ENCODE assay signal across 18 cellular contexts in genomic region chr3:31288224-31288623, GRCh38.
A peak's percentile ranks its signal among the peaks of the same experiment; 100 is the strongest.
DNase-seq lines count a peak whose midpoint lies in the region; ATAC-seq and TF ChIP-seq lines count a peak whose summit lies in the region.
"Had no signal": no experiment of that assay in that cellular context is flagged by ENCODE, and none has a peak within 500 bp of the region (broad histone marks: within the 10 kb centered on the region; RNA-seq: fewer than 3 reads in every experiment).

No MANE protein-coding gene starts in this region.

- peaks cover 49% of the 10 kb centered on the region for H3K4me1 Mint-ChIP-seq in activated CD4-positive, alpha-beta memory T cell treated with anti-CD3 and anti-CD28 coated beads, Interleukin-2, amount 10 ng/mL, durations not matched to agents 7 days and 5 days
- H3K4me1 Mint-ChIP-seq in activated CD4-positive, alpha-beta memory T cell treated with anti-CD3 and anti-CD28 coated beads for 36 hours (ENCODE audit: low read depth) = peaks cover 24% of the 10 kb centered on the region

- H3K4ac ChIP-seq in mesendoderm (ENCODE audit: low read depth, low read length) = no peak overlapping the region

- H3K56ac ChIP-seq in mesendoderm (ENCODE audit: low read length) = no peak overlapping the region

- POLR2A ChIA-PET in activated CD4-positive, alpha-beta memory T cell treated with anti-CD3 and anti-CD28 coated beads, Interleukin-2, amount 10 ng/mL, durations not matched to agents 7 days and 5 days (lab: Charles Lee) = interaction anchor here (0.6 to 1.9 kb wide), 9 partner anchors 10 to 245 kb away, joined by 3 to 16 read pairs (median 3); partner anchors contain the start of gene STT3B
- POLR2A ChIA-PET in activated CD4-positive, alpha-beta memory T cell treated with anti-CD3 and anti-CD28 coated beads for 36 hours (lab: Charles Lee) = no interaction called here

- CTCF ChIA-PET in activated CD4-positive, alpha-beta memory T cell treated with anti-CD3 and anti-CD28 coated beads, Interleukin-2, amount 10 ng/mL, durations not matched to agents 7 days and 5 days (lab: Charles Lee) = no interaction called here
- CTCF ChIA-PET in activated CD4-positive, alpha-beta memory T cell treated with anti-CD3 and anti-CD28 coated beads for 36 hours (lab: Charles Lee) = no interaction called here

- H3K4me3 Mint-ChIP-seq in activated CD4-positive, alpha-beta memory T cell treated with anti-CD3 and anti-CD28 coated beads, Interleukin-2, amount 10 ng/mL, durations not matched to agents 7 days and 5 days = peak overlapping the region; percentile 52
- H3K4me3 Mint-ChIP-seq in activated CD4-positive, alpha-beta memory T cell treated with anti-CD3 and anti-CD28 coated beads for 36 hours = no peak overlapping the region
- H3K4me3 Mint-ChIP-seq: activated CD4-positive, alpha-beta T cell treated with anti-CD3 and anti-CD28 coated beads for 36 hours; naive B cell had no signal

- peaks cover 18% of the 10 kb centered on the region for H3K9me3 Mint-ChIP-seq in activated CD4-positive, alpha-beta memory T cell treated with anti-CD3 and anti-CD28 coated beads, Interleukin-2, amount 10 ng/mL, durations not matched to agents 7 days and 5 days
- H3K9me3 Mint-ChIP-seq in activated CD4-positive, alpha-beta memory T cell treated with anti-CD3 and anti-CD28 coated beads for 36 hours = no peaks in the 10 kb centered on the region

- ATAC-seq in RWPE2 (ENCODE audit: low read depth) (no peak), GM18868 (IDR thresholded peaks at IDR 0.05; ENCODE audit: unreplicated experiment) (no peak), GM21360 (IDR thresholded peaks at IDR 0.05; ENCODE audit: unreplicated experiment) (no peak)
- ATAC-seq: gastrocnemius medialis had no signal

- peaks cover 38% of the 10 kb centered on the region for H3K36me3 Mint-ChIP-seq in activated CD4-positive, alpha-beta memory T cell treated with anti-CD3 and anti-CD28 coated beads, Interleukin-2, amount 10 ng/mL, durations not matched to agents 7 days and 5 days (ENCODE audit: low read depth)
- H3K36me3 Mint-ChIP-seq in activated CD4-positive, alpha-beta memory T cell treated with anti-CD3 and anti-CD28 coated beads for 36 hours = no peaks in the 10 kb centered on the region
- H3K36me3 Mint-ChIP-seq: naive B cell had no signal

- intact Hi-C loops in activated CD4-positive, alpha-beta memory T cell treated with anti-CD3 and anti-CD28 coated beads for 36 hours (cut with micrococcal nuclease) = loop anchor here (5.0 kb wide), 1 partner anchor 36 kb away; no protein-coding TSS in a partner anchor

- H3K36me3 ChIP-seq in RWPE2 (ENCODE audit: low read depth) = no peaks in the 10 kb centered on the region
- H3K36me3 ChIP-seq in mesendoderm (ENCODE audit: control insufficient read depth, insufficient read depth, low read length) = no peaks in the 10 kb centered on the region
- H3K36me3 ChIP-seq: breast epithelium, gastrocnemius medialis, Peyer's patch, transverse colon had no signal

- H2AK5ac ChIP-seq in mesendoderm (ENCODE audit: low read length) = no peak overlapping the region

- H3K4me1 ChIP-seq in RWPE2 (ENCODE audit: insufficient read depth, poor library complexity, severe bottlenecking) (peaks cover 38% of the 10 kb centered on the region), mesendoderm (ENCODE audit: control insufficient read depth, low read depth, low read length) (no peaks in the 10 kb centered on the region)
- H3K4me1 ChIP-seq: breast epithelium, gastrocnemius medialis, Peyer's patch had no signal

- H3K27me3 ChIP-seq in RWPE2 (ENCODE audit: insufficient read depth, poor library complexity, severe bottlenecking) (no peaks in the 10 kb centered on the region), mesendoderm (ENCODE audit: insufficient read depth, low read length, poor library complexity) (no peaks in the 10 kb centered on the region)
- H3K27me3 ChIP-seq: breast epithelium, gastrocnemius medialis, Peyer's patch, transverse colon had no signal

- H3K27me3 Mint-ChIP-seq in activated CD4-positive, alpha-beta memory T cell treated with anti-CD3 and anti-CD28 coated beads, Interleukin-2, amount 10 ng/mL, durations not matched to agents 7 days and 5 days = no peaks in the 10 kb centered on the region
- no peaks in the 10 kb centered on the region for H3K27me3 Mint-ChIP-seq in activated CD4-positive, alpha-beta memory T cell treated with anti-CD3 and anti-CD28 coated beads for 36 hours
- H3K27me3 Mint-ChIP-seq: activated CD4-positive, alpha-beta T cell treated with anti-CD3 and anti-CD28 coated beads for 36 hours; naive B cell had no signal

- no peaks in the 10 kb centered on the region for H3K79me1 ChIP-seq in mesendoderm (ENCODE audit: low read length)

- no peak for DNase-seq in activated CD4-positive, alpha-beta memory T cell treated with anti-CD3 and anti-CD28 coated beads, Interleukin-2, amount 10 ng/mL, durations not matched to agents 7 days and 5 days
- DNase-seq in activated CD4-positive, alpha-beta memory T cell treated with anti-CD3 and anti-CD28 coated beads for 36 hours = no peak
- no peak for DNase-seq in RWPE2 (ENCODE audit: low spot score)
- no peak for DNase-seq in mesendoderm
- no peak for DNase-seq in central memory CD4-positive, alpha-beta T cell
- DNase-seq: gastrocnemius medialis, GOT3, naive B cell, NCI-H1436, NCI-H82 had no signal

- no peak overlapping the region for H3K4me2 ChIP-seq in mesendoderm (ENCODE audit: low read length)

- H3K79me2 ChIP-seq in mesendoderm (ENCODE audit: control insufficient read depth, insufficient read depth, low read length) = no peaks in the 10 kb centered on the region

- TF ChIP-seq CTCF in RWPE2 (IDR thresholded peaks at IDR 0.05; ENCODE audit: poor library complexity, severe bottlenecking) = no peak

- no peak overlapping the region for H4K5ac ChIP-seq in mesendoderm (ENCODE audit: low read length)

- WGBS in mesendoderm (ENCODE audit: extremely low coverage, insufficient coverage, low lambda C conversion rate) = no CpG with 5 or more reads among the region's 9 CpGs

- H2BK5ac ChIP-seq in mesendoderm (ENCODE audit: low read length) = no peak overlapping the region

- H3K27ac ChIP-seq in RWPE2 (ENCODE audit: poor library complexity, severe bottlenecking) (peak overlapping the region; percentile 56), mesendoderm (ENCODE audit: low read depth, low read length) (no peak overlapping the region), skin epidermis (peak overlapping the region in 11 of 21 experiments; percentile 14 to 76 (median 36))
- H3K27ac ChIP-seq: gastrocnemius medialis, Peyer's patch, SK-N-MC, transverse colon had no signal

- no peak overlapping the region for H3K4me3 ChIP-seq in RWPE2 (ENCODE audit: severe bottlenecking)
- H3K4me3 ChIP-seq in mesendoderm (ENCODE audit: low read length) = no peak overlapping the region
- H3K4me3 ChIP-seq in skin epidermis = no peak overlapping the region
- H3K4me3 ChIP-seq: breast epithelium, gastrocnemius medialis, Peyer's patch, SK-N-MC, transverse colon had no signal

- H3K27ac Mint-ChIP-seq in activated CD4-positive, alpha-beta memory T cell treated with anti-CD3 and anti-CD28 coated beads, Interleukin-2, amount 10 ng/mL, durations not matched to agents 7 days and 5 days = peak overlapping the region; percentile 82
- H3K27ac Mint-ChIP-seq in activated CD4-positive, alpha-beta memory T cell treated with anti-CD3 and anti-CD28 coated beads for 36 hours = no peak overlapping the region
- H3K27ac Mint-ChIP-seq: activated CD4-positive, alpha-beta T cell treated with anti-CD3 and anti-CD28 coated beads for 36 hours had no signal

- H2BK15ac ChIP-seq in mesendoderm (replicated peaks; ENCODE audit: low read depth) = no peak overlapping the region

- peak overlapping the region; percentile 11 for H3K18ac ChIP-seq in mesendoderm (ENCODE audit: low read length)

- H3K9me3 ChIP-seq in RWPE2 (ENCODE audit: severe bottlenecking) = no peaks in the 10 kb centered on the region
- H3K9me3 ChIP-seq: breast epithelium, gastrocnemius medialis, Peyer's patch, transverse colon had no signal

- no peak overlapping the region for H4K8ac ChIP-seq in mesendoderm (ENCODE audit: low read depth, low read length)

- no peak overlapping the region for H2BK120ac ChIP-seq in mesendoderm (ENCODE audit: low read depth, low read length)

- no peak overlapping the region for H3K9ac ChIP-seq in mesendoderm (ENCODE audit: low read length)

- no peak overlapping the region for H3K23ac ChIP-seq in mesendoderm (ENCODE audit: low read length)
